ENCODE assay signal across 8 cellular contexts in genomic region chr3:119035014-119035346, GRCh38. TPM values are rescaled to one million over a fixed set of nuclear protein-coding genes. Genes with fewer than 3 reads are reported as not detected.
DNase-seq lines count a peak whose midpoint lies in the region; ATAC-seq and TF ChIP-seq lines count a peak whose summit lies in the region.

No MANE protein-coding gene starts in this region.

- peaks cover 32% of the 10 kb centered on the region for H3K27me3 ChIP-seq in SJSA1 (replicated peaks)
- H3K27me3 ChIP-seq in skeletal muscle satellite cell (ENCODE audit: control insufficient read depth, insufficient read depth, low read length): peaks cover 57% of the 10 kb centered on the region

- H3K9me3 ChIP-seq in SJSA1 (replicated peaks) (no peaks in the 10 kb centered on the region), skeletal muscle satellite cell (replicated peaks; ENCODE audit: low read length) (no peaks in the 10 kb centered on the region)

- H3K27ac ChIP-seq in SJSA1: no peak overlapping the region

- TF ChIP-seq CTCF in foreskin fibroblast (IDR thresholded peaks at IDR 0.05; ENCODE audit: low read depth, low read length): no peak

- H3K4me2 ChIP-seq in skeletal muscle satellite cell (ENCODE audit: low read length): peak overlapping the region; percentile 97

- ATAC-seq in GM21390 (IDR thresholded peaks at IDR 0.05; ENCODE audit: unreplicated experiment) (peak; percentile 30), HG02885 (IDR thresholded peaks at IDR 0.05; ENCODE audit: poor library complexity, unreplicated experiment) (no peak), GM21381 (IDR thresholded peaks at IDR 0.05; ENCODE audit: unreplicated experiment) (no peak)

- DNase-seq in SJSA1 (ENCODE audit: low read depth in 1 of 2, low spot score in 2 of 2) (no peak), foreskin fibroblast (no peak), dermis blood vessel endothelial cell (no peak), head of caudate nucleus (no peak)

- H3K4me3 ChIP-seq in SJSA1 (peak overlapping the region; percentile 45), foreskin fibroblast (ENCODE audit: low read depth in 1 of 2, low read length in 2 of 2) (peak overlapping the region; percentile 20 to 47), skeletal muscle satellite cell (ENCODE audit: low read length) (peak overlapping the region; percentile 80)

- H3K36me3 ChIP-seq in SJSA1 (no peaks in the 10 kb centered on the region), skeletal muscle satellite cell (ENCODE audit: insufficient read depth, low read length) (no peaks in the 10 kb centered on the region)

- peaks cover 10% of the 10 kb centered on the region for H3K4me1 ChIP-seq in SJSA1 (replicated peaks)
- no peaks in the 10 kb centered on the region for H3K4me1 ChIP-seq in skeletal muscle satellite cell (ENCODE audit: control insufficient read depth, insufficient read depth, low read length)

- no peak overlapping the region for H3K9ac ChIP-seq in skeletal muscle satellite cell (ENCODE audit: low read depth, low read length)

- intact Hi-C loops in head of caudate nucleus (cut with DNase I): loop anchor here (2.0 to 5.0 kb wide), 2 partner anchors 62 to 150 kb away; no protein-coding TSS in a partner anchor

RNA-seq across cellular contexts. Expression of gene IGSF11, which starts 0.3 kb away (rescaled TPM):
- 0.18 and 1.0 TPM in 2 replicates for total RNA-seq in SJSA1 (2014; rRNA removed; shearing (Covaris generic))
- total RNA-seq in skeletal muscle satellite cell (2012; rRNA removed): not detected in 2 replicates
- total RNA-seq in dermis blood vessel endothelial cell: 0.19 TPM in 1 of 2 replicates, not detected in the other
